In the genomic region with DNA sequence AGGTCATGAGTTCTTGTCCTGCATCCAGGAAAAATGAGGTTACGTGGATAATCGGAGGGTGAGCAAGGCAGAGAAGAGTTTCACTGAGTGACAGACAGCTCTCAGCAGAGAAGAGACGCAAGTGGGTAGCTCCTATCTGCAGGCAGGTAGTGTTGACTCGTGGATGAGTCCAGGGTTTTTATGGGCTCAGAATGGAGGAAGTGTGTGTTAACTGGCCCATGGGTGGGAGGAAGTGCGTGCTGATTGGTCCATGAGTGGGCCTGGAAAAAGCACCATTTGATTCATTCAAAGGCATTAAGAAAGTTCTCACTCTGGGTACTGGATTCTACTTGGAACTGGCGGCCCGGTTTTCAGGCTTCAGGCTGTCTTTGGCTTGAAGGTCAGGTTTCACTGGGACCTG, we compare ENCODE assay signal across 2 cellular contexts.
TF ChIP-seq lines count a peak whose summit lies in the region.

No MANE protein-coding gene starts in this region.

TF ChIP-seq in SK-N-SH, 30 proteins besides CTCF, POLR2A, EP300 and RAD21 (continued from another document):
- TF ChIP-seq REST (IDR thresholded peaks at IDR 0.05; ENCODE audit: low read depth, low read length) = no peak
- TF ChIP-seq NFIC (IDR thresholded peaks at IDR 0.05; ENCODE audit: borderline replicate concordance) = no peak

TF ChIP-seq in SK-N-SH treated with all-trans-retinoic acid at 6 μM for 48 hours, 23 proteins besides CTCF, POLR2A, EP300 and RAD21 (continued from another document):
- TF ChIP-seq, protein P1, sequence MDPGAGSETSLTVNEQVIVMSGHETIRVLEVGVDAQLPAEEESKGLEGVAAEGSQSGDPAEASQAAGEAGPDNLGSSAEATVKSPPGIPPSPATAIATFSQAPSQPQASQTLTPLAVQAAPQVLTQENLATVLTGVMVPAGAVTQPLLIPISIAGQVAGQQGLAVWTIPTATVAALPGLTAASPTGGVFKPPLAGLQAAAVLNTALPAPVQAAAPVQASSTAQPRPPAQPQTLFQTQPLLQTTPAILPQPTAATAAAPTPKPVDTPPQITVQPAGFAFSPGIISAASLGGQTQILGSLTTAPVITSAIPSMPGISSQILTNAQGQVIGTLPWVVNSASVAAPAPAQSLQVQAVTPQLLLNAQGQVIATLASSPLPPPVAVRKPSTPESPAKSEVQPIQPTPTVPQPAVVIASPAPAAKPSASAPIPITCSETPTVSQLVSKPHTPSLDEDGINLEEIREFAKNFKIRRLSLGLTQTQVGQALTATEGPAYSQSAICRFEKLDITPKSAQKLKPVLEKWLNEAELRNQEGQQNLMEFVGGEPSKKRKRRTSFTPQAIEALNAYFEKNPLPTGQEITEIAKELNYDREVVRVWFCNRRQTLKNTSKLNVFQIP (CRISPR knock-in tag; IDR thresholded peaks at IDR 0.05; ENCODE audit: borderline replicate concordance, low read depth) = no peak
- TF ChIP-seq ZFP30 (CRISPR knock-in tag; IDR thresholded peaks at IDR 0.05) = no peak
- TF ChIP-seq PPARA (CRISPR knock-in tag; IDR thresholded peaks at IDR 0.05; ENCODE audit: borderline replicate concordance) = no peak
- TF ChIP-seq, protein P2, sequence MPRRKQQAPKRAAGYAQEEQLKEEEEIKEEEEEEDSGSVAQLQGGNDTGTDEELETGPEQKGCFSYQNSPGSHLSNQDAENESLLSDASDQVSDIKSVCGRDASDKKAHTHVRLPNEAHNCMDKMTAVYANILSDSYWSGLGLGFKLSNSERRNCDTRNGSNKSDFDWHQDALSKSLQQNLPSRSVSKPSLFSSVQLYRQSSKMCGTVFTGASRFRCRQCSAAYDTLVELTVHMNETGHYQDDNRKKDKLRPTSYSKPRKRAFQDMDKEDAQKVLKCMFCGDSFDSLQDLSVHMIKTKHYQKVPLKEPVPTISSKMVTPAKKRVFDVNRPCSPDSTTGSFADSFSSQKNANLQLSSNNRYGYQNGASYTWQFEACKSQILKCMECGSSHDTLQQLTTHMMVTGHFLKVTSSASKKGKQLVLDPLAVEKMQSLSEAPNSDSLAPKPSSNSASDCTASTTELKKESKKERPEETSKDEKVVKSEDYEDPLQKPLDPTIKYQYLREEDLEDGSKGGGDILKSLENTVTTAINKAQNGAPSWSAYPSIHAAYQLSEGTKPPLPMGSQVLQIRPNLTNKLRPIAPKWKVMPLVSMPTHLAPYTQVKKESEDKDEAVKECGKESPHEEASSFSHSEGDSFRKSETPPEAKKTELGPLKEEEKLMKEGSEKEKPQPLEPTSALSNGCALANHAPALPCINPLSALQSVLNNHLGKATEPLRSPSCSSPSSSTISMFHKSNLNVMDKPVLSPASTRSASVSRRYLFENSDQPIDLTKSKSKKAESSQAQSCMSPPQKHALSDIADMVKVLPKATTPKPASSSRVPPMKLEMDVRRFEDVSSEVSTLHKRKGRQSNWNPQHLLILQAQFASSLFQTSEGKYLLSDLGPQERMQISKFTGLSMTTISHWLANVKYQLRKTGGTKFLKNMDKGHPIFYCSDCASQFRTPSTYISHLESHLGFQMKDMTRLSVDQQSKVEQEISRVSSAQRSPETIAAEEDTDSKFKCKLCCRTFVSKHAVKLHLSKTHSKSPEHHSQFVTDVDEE (CRISPR knock-in tag; IDR thresholded peaks at IDR 0.05) = no peak
- TF ChIP-seq ISL1 (CRISPR knock-in tag; IDR thresholded peaks at IDR 0.05) = no peak
- no peak for TF ChIP-seq BACH2 (CRISPR knock-in tag; IDR thresholded peaks at IDR 0.05; ENCODE audit: borderline replicate concordance)
- no peak for TF ChIP-seq ZNF565 (CRISPR knock-in tag; conservative IDR thresholded peaks at IDR 0.05; ENCODE audit: low read depth)
TF ChIP-seq in SK-N-SH treated with all-trans-retinoic acid at 6 μM for 48 hours: peak in this region for 0.
